ENCODE assay signal across 12 cellular contexts in genomic region chr3:151382671-151383070, GRCh38. TPM values are rescaled to one million over a fixed set of nuclear protein-coding genes. Genes with fewer than 3 reads are reported as not detected.
DNase-seq lines count a peak whose midpoint lies in the region; ATAC-seq and FAIRE-seq lines count a peak whose summit lies in the region.
"Had no signal": no experiment of that assay in that cellular context is flagged by ENCODE, and none has a peak within 500 bp of the region (broad histone marks: within the 10 kb centered on the region; RNA-seq: fewer than 3 reads in every experiment).

No MANE protein-coding gene starts in this region.

- intact Hi-C loops in posterior vena cava (cut with DNase I): no loop called here

- DNase-seq in GM19239 (ENCODE audit: insufficient read length, low spot score) (no peak), SKM-1 treated with dmso at 0.1 percent for 144 hours (lab: John Stamatoyannopoulos, UW; ENCODE audit: unreplicated experiment) (peak; percentile 82), posterior vena cava (ENCODE audit: low spot score) (no peak), HUDEP-2 (lab: John Stamatoyannopoulos, UW; ENCODE audit: unreplicated experiment in 76 of 76) (no peak)
- DNase-seq in stimulated activated naive B cell treated with anti-CD40 and anti-IgM and Interleukin-4, amounts not matched to agents 10 μg/mL and 1 μg/mL and 100 μg/mL, for 72 hours: no peak
- no peak for DNase-seq in naive thymus-derived CD8-positive, alpha-beta T cell
- DNase-seq: aorta, kidney glomerular epithelial cell, NCI-H2081 had no signal

- H3K4me3 Mint-ChIP-seq in stimulated activated naive B cell treated with anti-CD40 and anti-IgM and Interleukin-4, amounts not matched to agents 10 μg/mL and 1 μg/mL and 100 μg/mL, for 72 hours: peak overlapping the region; percentile 1 to 2
- no peak overlapping the region for H3K4me3 Mint-ChIP-seq in naive thymus-derived CD8-positive, alpha-beta T cell

- no peaks in the 10 kb centered on the region for H3K27me3 Mint-ChIP-seq in stimulated activated naive B cell treated with anti-CD40 and anti-IgM and Interleukin-4, amounts not matched to agents 10 μg/mL and 1 μg/mL and 100 μg/mL, for 72 hours
- H3K27me3 Mint-ChIP-seq in naive thymus-derived CD8-positive, alpha-beta T cell: no peaks in the 10 kb centered on the region
- H3K27me3 Mint-ChIP-seq: progenitor cell of endocrine pancreas had no signal

- peak; percentile 93 for FAIRE-seq in GM19239 (lab: Jason Lieb, UNC)

- peak; percentile 36 for ATAC-seq in HG02840 (IDR thresholded peaks at IDR 0.05; ENCODE audit: low FRiP score, unreplicated experiment)
- peak; percentile 65 to 69 for ATAC-seq in stimulated activated naive B cell treated with anti-CD40 and anti-IgM and Interleukin-4, amounts not matched to agents 10 μg/mL and 1 μg/mL and 100 μg/mL, for 72 hours (replicated peaks)
- ATAC-seq in naive thymus-derived CD8-positive, alpha-beta T cell: no peak

- H3K4me1 Mint-ChIP-seq in stimulated activated naive B cell treated with anti-CD40 and anti-IgM and Interleukin-4, amounts not matched to agents 10 μg/mL and 1 μg/mL and 100 μg/mL, for 72 hours: peaks cover 32 to 53% of the 10 kb centered on the region in 2 donors
- H3K4me1 Mint-ChIP-seq in naive thymus-derived CD8-positive, alpha-beta T cell: peaks cover 0 to 36% (median 5%) of the 10 kb centered on the region in 4 donors

- POLR2A ChIA-PET in naive thymus-derived CD8-positive, alpha-beta T cell (lab: Charles Lee): no interaction called here

- peak overlapping the region; percentile 25 for H3K27ac Mint-ChIP-seq in stimulated activated naive B cell treated with anti-CD40 and anti-IgM and Interleukin-4, amounts not matched to agents 10 μg/mL and 1 μg/mL and 100 μg/mL, for 72 hours
- peak overlapping the region in 1 of 10 donors; percentile 9 for H3K27ac Mint-ChIP-seq in naive thymus-derived CD8-positive, alpha-beta T cell
- H3K27ac Mint-ChIP-seq: progenitor cell of endocrine pancreas had no signal

- no peaks in the 10 kb centered on the region for H3K9me3 Mint-ChIP-seq in stimulated activated naive B cell treated with anti-CD40 and anti-IgM and Interleukin-4, amounts not matched to agents 10 μg/mL and 1 μg/mL and 100 μg/mL, for 72 hours
- no peaks in the 10 kb centered on the region for H3K9me3 Mint-ChIP-seq in naive thymus-derived CD8-positive, alpha-beta T cell

- peaks cover 8% of the 10 kb centered on the region in 2 donors for H3K36me3 Mint-ChIP-seq in stimulated activated naive B cell treated with anti-CD40 and anti-IgM and Interleukin-4, amounts not matched to agents 10 μg/mL and 1 μg/mL and 100 μg/mL, for 72 hours
- H3K36me3 Mint-ChIP-seq in naive thymus-derived CD8-positive, alpha-beta T cell: no peaks in the 10 kb centered on the region

RNA-seq across cellular contexts. Expression of gene P2RY12, which starts 1.9 kb away (rescaled TPM):
- total RNA-seq in naive thymus-derived CD8-positive, alpha-beta T cell: not detected
- not detected for polyA plus RNA-seq in naive thymus-derived CD8-positive, alpha-beta T cell
- 1 to 10 TPM; 3.1 to 3.7 TPM for total RNA-seq in posterior vena cava
- total RNA-seq: progenitor cell of endocrine pancreas, SK-MEL-5 had no signal

RNA-seq across cellular contexts. Expression of gene P2RY13, which starts 53.3 kb away (rescaled TPM):
- not detected for total RNA-seq in naive thymus-derived CD8-positive, alpha-beta T cell
- under 1 TPM in 2 of 3 donors, not detected in 1; 0.05 to 0.06 TPM for polyA plus RNA-seq in naive thymus-derived CD8-positive, alpha-beta T cell
- 1 to 10 TPM; 1.4 to 2.7 TPM for total RNA-seq in posterior vena cava
- total RNA-seq: progenitor cell of endocrine pancreas, SK-MEL-5 had no signal

Comparison
In these comparisons a context has a peak if more than half of its experiments do, and no peak if none do; other contexts are left out.
1. ATAC-seq: peak in HG02840 (single experiment) and stimulated activated naive B cell treated with anti-CD40 and anti-IgM and Interleukin-4, amounts not matched to agents 10 μg/mL and 1 μg/mL and 100 μg/mL, for 72 hours (2 of 2); none in naive thymus-derived CD8-positive, alpha-beta T cell (0 of 2).
2. H3K4me3 Mint-ChIP-seq: peak in stimulated activated naive B cell treated with anti-CD40 and anti-IgM and Interleukin-4, amounts not matched to agents 10 μg/mL and 1 μg/mL and 100 μg/mL, for 72 hours (2 of 2); none in naive thymus-derived CD8-positive, alpha-beta T cell (0 of 10).
3. RNA of gene P2RY12, which starts 1.9 kb away (total RNA-seq): 3.1 to 3.7 TPM in posterior vena cava; not detected in naive thymus-derived CD8-positive, alpha-beta T cell; every median in the first group is over 4 times any median in the second.